ENCODE assay signal across 1 cellular context in the genomic region with DNA sequence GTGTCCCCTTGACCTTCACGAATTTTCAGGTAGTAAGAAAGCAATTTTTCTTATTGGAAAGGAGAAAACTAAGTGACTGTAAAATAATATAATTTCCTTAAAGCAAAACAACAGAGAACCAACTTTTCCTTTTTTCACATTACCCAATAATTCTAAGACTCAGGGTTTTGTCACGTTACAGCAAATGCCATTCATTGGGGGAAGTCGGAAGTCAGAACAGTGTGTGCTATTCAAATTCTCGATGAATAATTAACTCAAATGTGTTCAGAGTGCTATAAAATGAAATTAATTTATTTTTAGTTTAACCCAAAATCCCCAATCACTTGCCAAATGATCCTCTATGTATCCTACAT.
TF ChIP-seq lines count a peak whose summit lies in the region.

No MANE protein-coding gene starts in this region.

TF ChIP-seq in GM23338, 12 proteins besides CTCF, POLR2A, EP300 and RAD21 (continued from another document):
- no peak for TF ChIP-seq REST (IDR thresholded peaks at IDR 0.05; ENCODE audit: unreplicated experiment)
- TF ChIP-seq POLR2AphosphoS5 (IDR thresholded peaks at IDR 0.05; ENCODE audit: low read depth) = no peak
- no peak for TF ChIP-seq EZH2 (IDR thresholded peaks at IDR 0.05; ENCODE audit: low read depth, unreplicated experiment)
- TF ChIP-seq ZNF462 (CRISPR knock-in tag; IDR thresholded peaks at IDR 0.05) = no peak
- no peak for TF ChIP-seq EZH2phosphoT487 (IDR thresholded peaks at IDR 0.05; ENCODE audit: unreplicated experiment)
- no peak for TF ChIP-seq ETS1 (IDR thresholded peaks at IDR 0.05)
- TF ChIP-seq CREB1 (CRISPR knock-in tag; IDR thresholded peaks at IDR 0.05; ENCODE audit: low read depth) = no peak
- TF ChIP-seq ZNF331 (CRISPR knock-in tag; IDR thresholded peaks at IDR 0.05; ENCODE audit: low read depth) = no peak
- no peak for TF ChIP-seq STAT1 (IDR thresholded peaks at IDR 0.05; ENCODE audit: unreplicated experiment)
- TF ChIP-seq JUNB (IDR thresholded peaks at IDR 0.05; ENCODE audit: unreplicated experiment) = no peak
- TF ChIP-seq NANOG (IDR thresholded peaks at IDR 0.05; ENCODE audit: borderline replicate concordance) = no peak
